27 cellular contexts compared by ENCODE assay signal in genomic region chr21:37748351-37748750, GRCh38.
"Had no signal": no experiment of that assay in that cellular context is flagged by ENCODE, and none has a peak within 500 bp of the region (broad histone marks: within the 10 kb centered on the region; RNA-seq: fewer than 3 reads in every experiment).

No MANE protein-coding gene starts in this region.

- H3K4me2 ChIP-seq: KMS-11 had no signal

- ATAC-seq: activated T-cell treated with anti-CD3 and anti-CD28 coated beads, Interleukin-2, amount 50 U/mL, for 4 hours; Panc1; Right ventricle myocardium inferior; T-cell had no signal

- DNase-seq: activated B cell treated with CpG ODN at 0.5 μM for 24 hours; activated CD4-positive, alpha-beta memory T cell treated with anti-CD3 and anti-CD28 coated beads for 36 hours; activated CD4-positive, alpha-beta T cell treated with anti-CD3 and anti-CD28 coated beads, Interleukin-2, amount 10 ng/mL, durations not matched to agents 7 days and 5 days; activated CD8-positive, alpha-beta memory T cell treated with anti-CD3 and anti-CD28 coated beads for 24 hours; activated gamma-delta T cell; activated naive CD4-positive, alpha-beta T cell treated with anti-CD3 and anti-CD28 coated beads for 36 hours; activated T-cell treated with anti-CD3 and anti-CD28 coated beads, Interleukin-2, amount 50 U/mL, for 4 hours; central memory CD4-positive, alpha-beta T cell; NCI-H1105 treated with DMSO at 0.1 percent for 48 hours; NCI-H1436 treated with DMSO at 0.1 percent for 48 hours; NCI-H187; NCI-H2081 treated with DMSO at 0.1 percent for 48 hours; NCI-H2171; NCI-H2227 treated with DMSO at 0.1 percent for 48 hours; NCI-H446 treated with DMSO at 0.1 percent for 48 hours; NCI-H524 treated with DMSO at 0.1 percent for 48 hours; NCI-H82; OCI-M1; RPMI8226; T-cell; T-helper 2 cell; T1000 had no signal

- H3K9me3 ChIP-seq: breast epithelium had no signal

- H3K4me3 ChIP-seq: breast epithelium, SK-N-MC had no signal

- H3K36me3 ChIP-seq: breast epithelium had no signal

- H3K4me1 ChIP-seq: breast epithelium had no signal

- H3K9ac ChIP-seq: KMS-11 had no signal

- H3K27ac ChIP-seq: breast epithelium, KMS-11, SK-N-MC had no signal
